ENCODE assay signal across 8 cellular contexts in genomic region chr15:42575188-42576039, GRCh38. TPM values are rescaled to one million over a fixed set of nuclear protein-coding genes. Genes with fewer than 3 reads are reported as not detected.
DNase-seq lines count a peak whose midpoint lies in the region; ATAC-seq and TF ChIP-seq lines count a peak whose summit lies in the region.

STARD9 (plus strand) TSS chr15:42575606; CDS start chr15:42575716, 110 bp downstream.

- peak; percentile 81 for ATAC-seq in HG02623 (IDR thresholded peaks at IDR 0.05; ENCODE audit: unreplicated experiment)
- peak; percentile 97 for ATAC-seq in SK-N-SH treated with all-trans-retinoic acid at 6 μM for 48 hours
- peak; percentile 99 for ATAC-seq in omental fat pad (ENCODE audit: low FRiP score)

- H3K9me3 Mint-ChIP-seq in activated naive CD4-positive, alpha-beta T cell treated with anti-CD3 and anti-CD28 coated beads, Interleukin-2, amount 50 U/mL, for 24 hours: no peaks in the 10 kb centered on the region

- peak within 1 kb of the TSS; percentile 78 for H3K27ac ChIP-seq in temporal lobe (ENCODE audit: low read depth, low read length)

- no peaks in the 10 kb centered on the region for H3K36me3 Mint-ChIP-seq in activated naive CD4-positive, alpha-beta T cell treated with anti-CD3 and anti-CD28 coated beads, Interleukin-2, amount 50 U/mL, for 24 hours

- TF ChIP-seq CTCF in GM10266 (IDR thresholded peaks at IDR 0.05; ENCODE audit: control insufficient read depth, insufficient read depth, low read depth, missing control alignments) (no peak), omental fat pad (IDR thresholded peaks at IDR 0.05) (no peak)

- peak within 1 kb of the TSS; percentile 90 for H3K4me3 Mint-ChIP-seq in activated naive CD4-positive, alpha-beta T cell treated with anti-CD3 and anti-CD28 coated beads, Interleukin-2, amount 50 U/mL, for 24 hours

- peak; percentile 97 for DNase-seq in GM10266 (ENCODE audit: extremely low spot score)
- peak; percentile 90 for DNase-seq in NCI-H1092 treated with DMSO at 0.1 percent for 48 hours (lab: John Stamatoyannopoulos, UW)
- DNase-seq in glomerular visceral epithelial cell (ENCODE audit: extremely low spot score): peak; percentile 100
- peak; percentile 84 for DNase-seq in omental fat pad (ENCODE audit: low spot score)

- peaks cover 12% of the 10 kb centered on the region for H3K4me1 Mint-ChIP-seq in activated naive CD4-positive, alpha-beta T cell treated with anti-CD3 and anti-CD28 coated beads, Interleukin-2, amount 50 U/mL, for 24 hours

- H3K27ac Mint-ChIP-seq in activated naive CD4-positive, alpha-beta T cell treated with anti-CD3 and anti-CD28 coated beads, Interleukin-2, amount 50 U/mL, for 24 hours: peak within 1 kb of the TSS; percentile 51

- peaks cover 14% of the 10 kb centered on the region for H3K27me3 Mint-ChIP-seq in activated naive CD4-positive, alpha-beta T cell treated with anti-CD3 and anti-CD28 coated beads, Interleukin-2, amount 50 U/mL, for 24 hours

TF ChIP-seq in SK-N-SH treated with all-trans-retinoic acid at 6 μM for 48 hours, 23 proteins besides CTCF, POLR2A, EP300 and RAD21:
- TF ChIP-seq TCF4 (CRISPR knock-in tag; IDR thresholded peaks at IDR 0.05; ENCODE audit: borderline replicate concordance) (no peak), ZNF565 (CRISPR knock-in tag; conservative IDR thresholded peaks at IDR 0.05; ENCODE audit: low read depth) (no peak), POU6F1 (CRISPR knock-in tag; IDR thresholded peaks at IDR 0.05; ENCODE audit: borderline replicate concordance, low read depth) (no peak), ZFP30 (CRISPR knock-in tag; IDR thresholded peaks at IDR 0.05) (no peak), CSDC2 (CRISPR knock-in tag; IDR thresholded peaks at IDR 0.05) (no peak), ESRRG (CRISPR knock-in tag; IDR thresholded peaks at IDR 0.05) (no peak), OSR1 (CRISPR knock-in tag; IDR thresholded peaks at IDR 0.05) (no peak)
- TF ChIP-seq, protein P1, sequence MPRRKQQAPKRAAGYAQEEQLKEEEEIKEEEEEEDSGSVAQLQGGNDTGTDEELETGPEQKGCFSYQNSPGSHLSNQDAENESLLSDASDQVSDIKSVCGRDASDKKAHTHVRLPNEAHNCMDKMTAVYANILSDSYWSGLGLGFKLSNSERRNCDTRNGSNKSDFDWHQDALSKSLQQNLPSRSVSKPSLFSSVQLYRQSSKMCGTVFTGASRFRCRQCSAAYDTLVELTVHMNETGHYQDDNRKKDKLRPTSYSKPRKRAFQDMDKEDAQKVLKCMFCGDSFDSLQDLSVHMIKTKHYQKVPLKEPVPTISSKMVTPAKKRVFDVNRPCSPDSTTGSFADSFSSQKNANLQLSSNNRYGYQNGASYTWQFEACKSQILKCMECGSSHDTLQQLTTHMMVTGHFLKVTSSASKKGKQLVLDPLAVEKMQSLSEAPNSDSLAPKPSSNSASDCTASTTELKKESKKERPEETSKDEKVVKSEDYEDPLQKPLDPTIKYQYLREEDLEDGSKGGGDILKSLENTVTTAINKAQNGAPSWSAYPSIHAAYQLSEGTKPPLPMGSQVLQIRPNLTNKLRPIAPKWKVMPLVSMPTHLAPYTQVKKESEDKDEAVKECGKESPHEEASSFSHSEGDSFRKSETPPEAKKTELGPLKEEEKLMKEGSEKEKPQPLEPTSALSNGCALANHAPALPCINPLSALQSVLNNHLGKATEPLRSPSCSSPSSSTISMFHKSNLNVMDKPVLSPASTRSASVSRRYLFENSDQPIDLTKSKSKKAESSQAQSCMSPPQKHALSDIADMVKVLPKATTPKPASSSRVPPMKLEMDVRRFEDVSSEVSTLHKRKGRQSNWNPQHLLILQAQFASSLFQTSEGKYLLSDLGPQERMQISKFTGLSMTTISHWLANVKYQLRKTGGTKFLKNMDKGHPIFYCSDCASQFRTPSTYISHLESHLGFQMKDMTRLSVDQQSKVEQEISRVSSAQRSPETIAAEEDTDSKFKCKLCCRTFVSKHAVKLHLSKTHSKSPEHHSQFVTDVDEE (CRISPR knock-in tag; IDR thresholded peaks at IDR 0.05): 0 out of 2 replicates have a peak, but pooled peaks have one; percentile 19
- TF ChIP-seq, protein P2, sequence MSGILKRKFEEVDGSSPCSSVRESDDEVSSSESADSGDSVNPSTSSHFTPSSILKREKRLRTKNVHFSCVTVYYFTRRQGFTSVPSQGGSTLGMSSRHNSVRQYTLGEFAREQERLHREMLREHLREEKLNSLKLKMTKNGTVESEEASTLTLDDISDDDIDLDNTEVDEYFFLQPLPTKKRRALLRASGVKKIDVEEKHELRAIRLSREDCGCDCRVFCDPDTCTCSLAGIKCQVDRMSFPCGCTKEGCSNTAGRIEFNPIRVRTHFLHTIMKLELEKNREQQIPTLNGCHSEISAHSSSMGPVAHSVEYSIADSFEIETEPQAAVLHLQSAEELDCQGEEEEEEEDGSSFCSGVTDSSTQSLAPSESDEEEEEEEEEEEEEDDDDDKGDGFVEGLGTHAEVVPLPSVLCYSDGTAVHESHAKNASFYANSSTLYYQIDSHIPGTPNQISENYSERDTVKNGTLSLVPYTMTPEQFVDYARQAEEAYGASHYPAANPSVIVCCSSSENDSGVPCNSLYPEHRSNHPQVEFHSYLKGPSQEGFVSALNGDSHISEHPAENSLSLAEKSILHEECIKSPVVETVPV (CRISPR knock-in tag; IDR thresholded peaks at IDR 0.05): no peak

RNA-seq across cellular contexts. Expression of gene STARD9, which starts in this region (rescaled TPM):
- total RNA-seq in omental fat pad (10 to 100 TPM; 16.5 to 77.1 (median 20.7) TPM), temporal lobe (7.9 TPM)

Comparison
In these comparisons a context has a peak if more than half of its experiments do, and no peak if none do; other contexts are left out.
1. Peak in every context shown above with its lines: DNase-seq, ATAC-seq and H3K27ac ChIP-seq.